18 cellular contexts compared by ENCODE assay signal in genomic region chr1:155895617-155896016, GRCh38. TPM values are rescaled to one million over a fixed set of nuclear protein-coding genes. Genes with fewer than 3 reads are reported as not detected.
"Had no signal": no experiment of that assay in that cellular context is flagged by ENCODE, and none has a peak within 500 bp of the region (broad histone marks: within the 10 kb centered on the region; RNA-seq: fewer than 3 reads in every experiment).

No MANE protein-coding gene starts in this region.

RNA-seq across cellular contexts. Expression of gene RXFP4, which starts 45.8 kb away (rescaled TPM):
- total RNA-seq: left lung; liver; lower lobe of right lung; mammary epithelial cell; mucosa of gallbladder; naive thymus-derived CD8-positive, alpha-beta T cell; neural crest cell; osteoblast; psoas muscle; right atrium auricular region; right lobe of liver; skeletal muscle tissue; smooth muscle cell; temporal lobe; tibial nerve; ureter; uterus had no signal
- polyA plus RNA-seq: keratinocyte, liver, psoas muscle had no signal
